Comparison of ENCODE assay signal across 9 cellular contexts in genomic region chr7:99141334-99141733, GRCh38. TPM values are rescaled to one million over a fixed set of nuclear protein-coding genes. Genes with fewer than 3 reads are reported as not detected.
DNase-seq lines count a peak whose midpoint lies in the region; ATAC-seq and TF ChIP-seq lines count a peak whose summit lies in the region.
"Had no signal": no experiment of that assay in that cellular context is flagged by ENCODE, and none has a peak within 500 bp of the region (broad histone marks: within the 10 kb centered on the region; RNA-seq: fewer than 3 reads in every experiment).

No MANE protein-coding gene starts in this region.

- H3K27me3 ChIP-seq in body of pancreas (no peaks in the 10 kb centered on the region), tibial artery (no peaks in the 10 kb centered on the region)

- no peaks in the 10 kb centered on the region for H3K9me3 ChIP-seq in body of pancreas
- H3K9me3 ChIP-seq in tibial artery: no peaks in the 10 kb centered on the region

- H3K27me3 Mint-ChIP-seq in activated T-cell treated with anti-CD3 and anti-CD28 coated beads, Interleukin-2, amount 50 U/mL, for 72 hours (ENCODE audit: low read depth): no peaks in the 10 kb centered on the region

- peaks cover 60% of the 10 kb centered on the region for H3K4me1 ChIP-seq in body of pancreas
- H3K4me1 ChIP-seq in tibial artery: peaks cover 0 to 65% (median 35%) of the 10 kb centered on the region in 4 donors

- peaks cover 4 to 7% of the 10 kb centered on the region in 2 donors for H3K36me3 Mint-ChIP-seq in activated T-cell treated with anti-CD3 and anti-CD28 coated beads, Interleukin-2, amount 50 U/mL, for 72 hours (ENCODE audit: insufficient read depth in 2 of 2)

- TF ChIP-seq POLR2A in body of pancreas (IDR thresholded peaks at IDR 0.05) (no peak), lower leg skin (IDR thresholded peaks at IDR 0.05) (no peak)

- H3K9me3 Mint-ChIP-seq in activated T-cell treated with anti-CD3 and anti-CD28 coated beads, Interleukin-2, amount 50 U/mL, for 72 hours: peaks cover 0 to 1% of the 10 kb centered on the region in 2 donors

- H3K4me3 Mint-ChIP-seq in activated T-cell treated with anti-CD3 and anti-CD28 coated beads, Interleukin-2, amount 50 U/mL, for 72 hours: peak overlapping the region; percentile 87 to 96

- peaks cover 43% of the 10 kb centered on the region for H3K4me1 Mint-ChIP-seq in activated T-cell treated with anti-CD3 and anti-CD28 coated beads, Interleukin-2, amount 50 U/mL, for 72 hours (ENCODE audit: low read depth)

- intact Hi-C loops in body of pancreas (cut with DNase I): no loop called here
- intact Hi-C loops in lower leg skin (cut with DNase I; ENCODE audit: low total_unique reads): no loop called here
- intact Hi-C loops in tibial artery (cut with DNase I; ENCODE audit: low total_unique reads): loop anchor here (5.0 kb wide), 2 partner anchors 99 to 171 kb away; no protein-coding TSS in a partner anchor

- peak overlapping the region; percentile 69 for H3K27ac Mint-ChIP-seq in activated T-cell treated with anti-CD3 and anti-CD28 coated beads, Interleukin-2, amount 50 U/mL, for 72 hours

- no peak for DNase-seq in activated T-cell treated with anti-CD3 and anti-CD28 coated beads, Interleukin-2, amount 50 U/mL, for 72 hours
- DNase-seq in activated T-cell treated with anti-CD3 and anti-CD28 coated beads, Interleukin-2, amount 50 U/mL, for 1 hour: no peak
- DNase-seq in body of pancreas (no peak), lower leg skin (ENCODE audit: low spot score in 2 of 2) (no peak), tibial artery (no peak), dermis blood vessel endothelial cell (no peak), NCI-H1048 (lab: John Stamatoyannopoulos, UW) (no peak), A172 (ENCODE audit: low spot score) (no peak)
- DNase-seq: NCI-H446 treated with DMSO at 0.1 percent for 48 hours had no signal

- WGBS in body of pancreas, 2 donors: 23 to 32% methylated on average over 3 of the region's 3 CpGs
- 17 to 20% methylated on average over 3 of the region's 3 CpGs for WGBS in lower leg skin, 2 donors

- H3K27ac ChIP-seq in body of pancreas (peak overlapping the region in 3 of 4 donors; percentile 96 to 100 (median 99)), tibial artery (peak overlapping the region; percentile 95 to 100)

- TF ChIP-seq CTCF in body of pancreas (IDR thresholded peaks at IDR 0.05) (no peak), lower leg skin (IDR thresholded peaks at IDR 0.05) (no peak), tibial artery (IDR thresholded peaks at IDR 0.05) (no peak)

- no peak for ATAC-seq in activated T-cell treated with anti-CD3 and anti-CD28 coated beads, Interleukin-2, amount 50 U/mL, for 72 hours (replicated peaks in 1 of 2)
- ATAC-seq in body of pancreas: no peak

- H3K36me3 ChIP-seq in body of pancreas (replicated peaks in 1 of 2; ENCODE audit: insufficient read depth in 1 of 2, low read depth in 2 of 2) (no peaks in the 10 kb centered on the region), tibial artery (no peaks in the 10 kb centered on the region)

- H3K4me3 ChIP-seq in body of pancreas: no peak overlapping the region
- peak overlapping the region; percentile 29 for H3K4me3 ChIP-seq in lower leg skin (ENCODE audit: low read depth, poor library complexity, severe bottlenecking)
- H3K4me3 ChIP-seq in tibial artery: peak overlapping the region; percentile 92 to 100

RNA-seq across cellular contexts. Expression of gene SMURF1, which starts 2.6 kb away (rescaled TPM):
- total RNA-seq in activated T-cell treated with anti-CD3 and anti-CD28 coated beads, Interleukin-2, amount 50 U/mL, for 72 hours: 10 to 100 TPM; 15.9 to 18.8 TPM
- total RNA-seq in body of pancreas (10 to 100 TPM; 16.9 to 31.3 TPM), lower leg skin (10 to 100 TPM; 26.8 to 44.7 (median 31.5) TPM), dermis blood vessel endothelial cell (18.9 and 21.6 TPM in 2 replicates)
- total RNA-seq in A172 (2014; rRNA removed; shearing (Covaris generic)): 19.7 and 20.0 TPM in 2 replicates

Comparison
In these comparisons a context has a peak if more than half of its experiments do, and no peak if none do; other contexts are left out.
1. H3K4me3 ChIP-seq: peak in lower leg skin (single experiment) and tibial artery (2 of 2); none in body of pancreas (0 of 2).